24 cellular contexts compared by ENCODE assay signal in the genomic region with DNA sequence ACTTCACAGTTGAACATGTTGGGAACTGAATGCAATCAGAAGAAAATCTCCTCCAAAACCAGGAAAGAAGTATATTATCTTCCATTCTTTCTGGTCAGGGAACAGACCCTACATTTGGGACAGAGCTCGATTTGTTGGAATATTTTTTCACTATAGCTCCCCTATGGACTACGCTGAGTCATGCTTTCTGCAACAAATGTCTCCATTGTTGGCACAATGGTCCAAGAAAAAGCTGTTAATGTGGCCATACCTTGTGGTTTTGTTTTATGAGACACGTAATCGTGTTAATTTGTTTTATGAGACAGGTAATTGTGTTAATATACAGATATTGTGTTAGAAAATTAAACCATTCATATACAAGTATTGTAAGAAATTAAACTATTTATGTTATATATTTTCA.
"Had no signal": no experiment of that assay in that cellular context is flagged by ENCODE, and none has a peak within 500 bp of the region (broad histone marks: within the 10 kb centered on the region; RNA-seq: fewer than 3 reads in every experiment).

No MANE protein-coding gene starts in this region.

- H3K4me3 ChIP-seq: SJSA1 had no signal

- FAIRE-seq: bronchial epithelial cell had no signal

- ATAC-seq: activated CD4-positive, CD25-positive, alpha-beta regulatory T cell treated with anti-CD3 and anti-CD28 coated beads, Interleukin-2, amount 50 U/mL, for 24 hours; activated CD8-positive, alpha-beta T cell treated with anti-CD3 and anti-CD28 coated beads for 36 hours; activated T-cell treated with anti-CD3 and anti-CD28 coated beads, Interleukin-2, amount 50 U/mL, for 72 hours; Panc1 had no signal

- DNase-seq: activated CD4-positive, alpha-beta T cell treated with anti-CD3 and anti-CD28 coated beads for 4 hours; activated CD8-positive, alpha-beta memory T cell treated with anti-CD3 and anti-CD28 coated beads, Interleukin-2, amount 50 U/mL, for 4 hours; activated CD8-positive, alpha-beta T cell treated with anti-CD3 and anti-CD28 coated beads for 36 hours; activated gamma-delta T cell treated with Interleukin-2 at 50 U/mL for 16 hours; activated naive CD4-positive, alpha-beta T cell treated with anti-CD3 and anti-CD28 coated beads, Interleukin-2, amount 50 U/mL, for 16 hours; activated T-cell treated with anti-CD3 and anti-CD28 coated beads, Interleukin-2, amount 50 U/mL, for 72 hours; aorta; central memory CD4-positive, alpha-beta T cell; NCI-H1105 treated with DMSO at 0.1 percent for 48 hours; NCI-H1436 treated with DMSO at 0.1 percent for 48 hours; NCI-H187; NCI-H2081; NCI-H510A treated with DMSO at 0.1 percent for 48 hours; NCI-H69; NK-92 treated with Interleukin-12 subunit alpha and Interleukin-12 subunit beta, amount 100 ng/mL, for 24 hours; OCI-M1; SHP77 had no signal

- H3K27me3 ChIP-seq: SJSA1 had no signal

- H3K27ac ChIP-seq: RWPE1, SJSA1 had no signal

- H3K27ac Mint-ChIP-seq: activated CD8-positive, alpha-beta T cell treated with anti-CD3 and anti-CD28 coated beads for 36 hours; activated T-cell treated with anti-CD3 and anti-CD28 coated beads, Interleukin-2, amount 50 U/mL, for 72 hours; activated T-helper 2 cell treated with anti-CD3 and anti-CD28 coated beads, Interferon-gamma antibody, Interleukin-2, Interleukin-4, amounts not matched to agents 10 μg/mL and 5 μg/mL and 100 μg/mL, durations not matched to agents 14 hours and 24 hours and 36 hours; T-helper 1 cell treated with Interleukin-12 subunit alpha and Interleukin-12 subunit beta and Interleukin-4 antibody, amounts not matched to agents 30 μg/mL and 1 μg/mL, for 36 hours had no signal

- H3K4me3 Mint-ChIP-seq: activated CD8-positive, alpha-beta T cell treated with anti-CD3 and anti-CD28 coated beads for 36 hours; activated T-cell treated with anti-CD3 and anti-CD28 coated beads, Interleukin-2, amount 50 U/mL, for 72 hours; T-helper 1 cell treated with Interleukin-12 subunit alpha and Interleukin-12 subunit beta and Interleukin-4 antibody, amounts not matched to agents 30 μg/mL and 1 μg/mL, for 36 hours had no signal

- H3K4me1 ChIP-seq: SJSA1 had no signal

- H3K27me3 Mint-ChIP-seq: activated CD8-positive, alpha-beta T cell treated with anti-CD3 and anti-CD28 coated beads for 36 hours had no signal

- H3K36me3 ChIP-seq: SJSA1 had no signal
